ENCODE assay signal across 1 cellular context in the genomic region with DNA sequence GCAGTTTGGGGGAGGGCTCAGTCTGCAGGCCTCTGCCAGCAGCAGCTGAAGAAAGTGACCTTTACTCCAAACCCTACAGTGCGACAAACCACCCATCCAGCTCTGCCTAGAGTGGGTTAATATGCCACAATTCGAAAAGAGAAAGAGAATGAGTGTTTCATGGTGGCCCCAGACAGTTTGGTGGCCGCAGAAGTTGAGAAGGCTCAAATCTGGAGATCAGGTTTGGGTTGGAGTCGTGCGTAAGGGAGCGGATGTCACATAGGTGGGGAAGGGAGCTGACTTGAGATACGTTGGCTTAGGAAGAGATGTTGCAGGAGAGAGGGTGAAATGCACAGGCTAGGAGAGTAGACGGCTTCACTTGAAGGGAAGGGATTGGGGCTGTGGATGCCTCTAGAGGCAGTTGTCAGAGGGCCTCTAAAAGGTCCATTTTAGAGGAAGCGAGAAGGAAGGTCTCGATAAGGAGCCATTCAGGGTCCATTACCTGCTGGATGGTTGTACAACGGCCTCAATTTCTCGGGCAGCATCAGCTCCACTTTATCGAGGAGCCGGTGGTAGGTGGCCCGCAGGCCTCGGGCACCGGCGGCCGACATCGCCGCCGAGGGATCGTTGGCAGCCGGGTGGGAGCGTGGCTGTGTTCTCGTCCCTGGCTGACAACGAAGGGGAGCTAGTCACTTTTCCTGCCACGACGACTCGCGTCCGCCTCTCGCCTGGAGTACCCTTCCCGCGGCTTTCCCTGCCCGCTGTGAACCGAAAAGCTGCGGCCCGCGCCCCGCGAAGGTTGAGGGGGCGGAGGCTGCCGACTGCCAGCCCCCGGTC.
TF ChIP-seq lines count a peak whose summit lies in the region.

No MANE protein-coding gene starts in this region.

TF ChIP-seq in WTC11, 78 proteins besides CTCF, POLR2A, EP300 and RAD21 (continued from another document):
- no peak for TF ChIP-seq EMX1 (CRISPR knock-in tag; IDR thresholded peaks at IDR 0.05)
- TF ChIP-seq FOXP4 (CRISPR knock-in tag; IDR thresholded peaks at IDR 0.05): peak; percentile 26; the same call in 1 of the 2 replicates
- 0 out of 2 replicates have a peak, but pooled peaks have one; percentile 75 for TF ChIP-seq ZNF232 (CRISPR knock-in tag; IDR thresholded peaks at IDR 0.05)
- 0 out of 2 replicates have a peak, but pooled peaks have one; percentile 47 for TF ChIP-seq FOXP1 (CRISPR knock-in tag; IDR thresholded peaks at IDR 0.05; ENCODE audit: borderline replicate concordance)
- no peak for TF ChIP-seq MLX (CRISPR knock-in tag; IDR thresholded peaks at IDR 0.05)
- 0 out of 2 replicates have a peak, but pooled peaks have one; percentile 5 for TF ChIP-seq NFYB (CRISPR knock-in tag; conservative IDR thresholded peaks at IDR 0.05; ENCODE audit: low read depth)
- 0 out of 2 replicates have a peak, but pooled peaks have one; percentile 22 for TF ChIP-seq ZNF416 (CRISPR knock-in tag; IDR thresholded peaks at IDR 0.05)
- no peak for TF ChIP-seq ATF2 (CRISPR knock-in tag; IDR thresholded peaks at IDR 0.05; ENCODE audit: borderline replicate concordance, low read depth)
- no peak for TF ChIP-seq AFF4 (CRISPR knock-in tag; IDR thresholded peaks at IDR 0.05; ENCODE audit: borderline replicate concordance)
- peak; percentile 79 for TF ChIP-seq E2F5 (CRISPR knock-in tag; IDR thresholded peaks at IDR 0.05)
- no peak for TF ChIP-seq IRF2 (CRISPR knock-in tag; IDR thresholded peaks at IDR 0.05; ENCODE audit: borderline replicate concordance, low read depth)
- 0 out of 2 replicates have a peak, but pooled peaks have one; percentile 21 for TF ChIP-seq TEAD1 (CRISPR knock-in tag; IDR thresholded peaks at IDR 0.05)
- TF ChIP-seq, protein P1, sequence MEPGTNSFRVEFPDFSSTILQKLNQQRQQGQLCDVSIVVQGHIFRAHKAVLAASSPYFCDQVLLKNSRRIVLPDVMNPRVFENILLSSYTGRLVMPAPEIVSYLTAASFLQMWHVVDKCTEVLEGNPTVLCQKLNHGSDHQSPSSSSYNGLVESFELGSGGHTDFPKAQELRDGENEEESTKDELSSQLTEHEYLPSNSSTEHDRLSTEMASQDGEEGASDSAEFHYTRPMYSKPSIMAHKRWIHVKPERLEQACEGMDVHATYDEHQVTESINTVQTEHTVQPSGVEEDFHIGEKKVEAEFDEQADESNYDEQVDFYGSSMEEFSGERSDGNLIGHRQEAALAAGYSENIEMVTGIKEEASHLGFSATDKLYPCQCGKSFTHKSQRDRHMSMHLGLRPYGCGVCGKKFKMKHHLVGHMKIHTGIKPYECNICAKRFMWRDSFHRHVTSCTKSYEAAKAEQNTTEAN (CRISPR knock-in tag; IDR thresholded peaks at IDR 0.05): 0 out of 2 replicates have a peak, but pooled peaks have one; percentile 41
